Comparison of ENCODE assay signal across 21 cellular contexts in genomic region chr9:86529496-86530275, GRCh38.
DNase-seq lines count a peak whose midpoint lies in the region; ATAC-seq, FAIRE-seq and TF ChIP-seq lines count a peak whose summit lies in the region.
"Had no signal": no experiment of that assay in that cellular context is flagged by ENCODE, and none has a peak within 500 bp of the region (broad histone marks: within the 10 kb centered on the region; RNA-seq: fewer than 3 reads in every experiment).

No MANE protein-coding gene starts in this region.

- 65 to 75% (median 68%) methylated on average over 4 of the region's 4 CpGs for WGBS in psoas muscle, 3 donors

- no peak for DNase-seq in A673 (ENCODE audit: low spot score)
- DNase-seq in M059J (ENCODE audit: low read depth), result peak; percentile 11
- peak; percentile 76 for DNase-seq in bronchial epithelial cell (ENCODE audit: low read depth)
- DNase-seq in kidney tubule cell (ENCODE audit: low spot score), result peak; percentile 32
- no peak for DNase-seq in hippocampal formation (lab: John Stamatoyannopoulos, UW)
- DNase-seq in NCI-H1436 (lab: John Stamatoyannopoulos, UW), result no peak
- DNase-seq in CD14-positive monocyte (ENCODE audit: low spot score), result no peak
- no peak for DNase-seq in psoas muscle
- DNase-seq: GF-D8, HFFc6, IMR-90, MV-4-11, NCI-H1694 treated with DMSO at 0.1 percent for 48 hours, NCI-H2081 treated with DMSO at 0.1 percent for 48 hours, NCI-H2171 treated with DMSO at 0.1 percent for 48 hours, NCI-H524 treated with DMSO at 0.1 percent for 48 hours, SIG-M5 had no signal

- no peaks in the 10 kb centered on the region for H3K36me3 Mint-ChIP-seq in CD14-positive monocyte

- H3K9me3 ChIP-seq in A673 (ENCODE audit: low read depth, low read length, poor library complexity, severe bottlenecking), result no peaks in the 10 kb centered on the region
- no peaks in the 10 kb centered on the region for H3K9me3 ChIP-seq in psoas muscle

- POLR2A ChIA-PET in A673 (lab: Charles Lee; ENCODE audit: low non-redundant PET), result no interaction called here

- H3K4me1 ChIP-seq in A673 (ENCODE audit: insufficient read depth, low read length, poor library complexity, severe bottlenecking), result peaks cover 76% of the 10 kb centered on the region
- H3K4me1 ChIP-seq in psoas muscle, result no peaks in the 10 kb centered on the region

- H3K36me3 ChIP-seq in A673 (ENCODE audit: insufficient read depth, low read length, poor library complexity, severe bottlenecking) (no peaks in the 10 kb centered on the region), bronchial epithelial cell (ENCODE audit: control insufficient read depth, insufficient read depth, low read length) (no peaks in the 10 kb centered on the region), psoas muscle (ENCODE audit: insufficient read depth in 1 of 2, low read depth in 1 of 2) (no peaks in the 10 kb centered on the region)

- H3K27me3 Mint-ChIP-seq in CD14-positive monocyte (ENCODE audit: low read depth in 3 of 3), result peaks cover 1 to 10% (median 3%) of the 10 kb centered on the region in 3 donors

- H3K9me3 Mint-ChIP-seq in CD14-positive monocyte, result peaks cover 0 to 15% (median 3%) of the 10 kb centered on the region in 7 donors
- H3K9me3 Mint-ChIP-seq: HFFc6 had no signal

- BruUV-seq in A673 (replicated peaks; lab: Mats Ljungman, UMichigan), result no TSS peak

- H3K27ac Mint-ChIP-seq in CD14-positive monocyte, result no peak overlapping the region
- H3K27ac Mint-ChIP-seq: HFFc6 had no signal

- intact Hi-C loops in A673 (cut with micrococcal nuclease; ENCODE audit: unreplicated experiment), result no loop called here
- intact Hi-C loops in CD14-positive monocyte (cut with micrococcal nuclease), result no loop called here
- intact Hi-C loops in psoas muscle (cut with DNase I), result no loop called here

- TF ChIP-seq CTCF in A673 (conservative IDR thresholded peaks at IDR 0.05; ENCODE audit: low read depth, low read length) (no peak), bronchial epithelial cell (IDR thresholded peaks at IDR 0.05; ENCODE audit: insufficient read depth, low read length, severe bottlenecking) (no peak), CD14-positive monocyte (IDR thresholded peaks at IDR 0.05) (no peak), psoas muscle (IDR thresholded peaks at IDR 0.05) (no peak)

- CTCF ChIA-PET in A673 (lab: Charles Lee), result no interaction called here

- ATAC-seq in psoas muscle, result no peak
- ATAC-seq: SK-N-SH treated with all-trans-retinoic acid at 6 μM for 48 hours had no signal

- H3K27me3 ChIP-seq in A673 (replicated peaks; ENCODE audit: insufficient read depth, low read depth, low read length, poor library complexity) (no peaks in the 10 kb centered on the region), bronchial epithelial cell (ENCODE audit: control insufficient read depth, insufficient read depth, low read length) (peaks cover 1% of the 10 kb centered on the region), psoas muscle (ENCODE audit: insufficient read depth in 3 of 3, low read length in 2 of 3) (peaks cover 0 to 5% (median 0%) of the 10 kb centered on the region in 3 donors)

- H3K4me3 ChIP-seq in A673 (ENCODE audit: low read depth, low read length, poor library complexity, severe bottlenecking) (no peak overlapping the region), bronchial epithelial cell (ENCODE audit: low read depth, low read length) (no peak overlapping the region), psoas muscle (no peak overlapping the region)

- H3K27ac ChIP-seq in A673 (ENCODE audit: low read depth, low read length, poor library complexity, severe bottlenecking) (peak overlapping the region; percentile 69), psoas muscle (no peak overlapping the region)
- H3K27ac ChIP-seq: C4-2B, HL-60, KMS-11 had no signal

- no peaks in the 10 kb centered on the region for H3K4me1 Mint-ChIP-seq in CD14-positive monocyte

- H3K4me3 Mint-ChIP-seq in CD14-positive monocyte, result no peak overlapping the region
- H3K4me3 Mint-ChIP-seq: HFFc6 had no signal

- no peak for FAIRE-seq in bronchial epithelial cell (lab: Jason Lieb, UNC)

Comparison
In these comparisons a context has a peak if more than half of its experiments do, and no peak if none do; other contexts are left out.
1. DNase-seq: peak in M059J (single experiment), bronchial epithelial cell (single experiment) and kidney tubule cell (single experiment); none in A673 (single experiment), hippocampal formation (0 of 2), NCI-H1436 (single experiment), CD14-positive monocyte (single experiment) and psoas muscle (0 of 2).